Comparison of ENCODE assay signal across 26 cellular contexts in genomic region chr10:91054325-91054724, GRCh38.
DNase-seq lines count a peak whose midpoint lies in the region; ATAC-seq and TF ChIP-seq lines count a peak whose summit lies in the region.
"Had no signal": no experiment of that assay in that cellular context is flagged by ENCODE, and none has a peak within 500 bp of the region (broad histone marks: within the 10 kb centered on the region; RNA-seq: fewer than 3 reads in every experiment).

No MANE protein-coding gene starts in this region.

- CTCF ChIA-PET in activated naive CD4-positive, alpha-beta T cell treated with anti-CD3 and anti-CD28 coated beads for 36 hours (lab: Charles Lee): interaction anchor here (1.8 kb wide), 1 partner anchor 11 kb away, joined by 4 read pairs; no protein-coding TSS in a partner anchor

- no peak overlapping the region for H2BK5ac ChIP-seq in mesendoderm (ENCODE audit: low read length)

- H3K36me3 Mint-ChIP-seq in activated naive CD4-positive, alpha-beta T cell treated with anti-CD3 and anti-CD28 coated beads for 36 hours (ENCODE audit: low read depth): no peaks in the 10 kb centered on the region
- H3K36me3 Mint-ChIP-seq: CD8-positive, alpha-beta memory T cell had no signal

- no peak overlapping the region for H3K4me3 ChIP-seq in brain microvascular endothelial cell (ENCODE audit: low read depth, low read length)
- H3K4me3 ChIP-seq in mesendoderm (ENCODE audit: low read length): no peak overlapping the region
- H3K4me3 ChIP-seq in gastrocnemius medialis: no peak overlapping the region
- H3K4me3 ChIP-seq: adrenal gland, cardiac muscle cell, lung, stomach, tibial nerve had no signal

- H3K4ac ChIP-seq in mesendoderm (ENCODE audit: low read depth, low read length): no peak overlapping the region

- DNase-seq in EH (ENCODE audit: low read depth) (peak; percentile 55), brain microvascular endothelial cell (peak; percentile 39), fibroblast of peridontal ligament (ENCODE audit: extremely low read depth) (peak; percentile 7), mesendoderm (peak; percentile 22), gastrocnemius medialis (no peak), NCI-H446 (lab: John Stamatoyannopoulos, UW) (no peak)
- no peak for DNase-seq in activated naive CD4-positive, alpha-beta T cell treated with anti-CD3 and anti-CD28 coated beads for 36 hours
- DNase-seq: activated T-cell treated with anti-CD3 and anti-CD28 coated beads, Interleukin-2, amount 50 U/mL, for 1 hour; adrenal gland; AML-193; CD8-positive, alpha-beta memory T cell; Kasumi-1; NCI-H1092; NCI-H2081; NCI-H226; NCI-H82; stimulated activated CD8-positive, alpha-beta memory T cell treated with anti-CD3 and anti-CD28 coated beads, Interleukin-4, amount 100 ng/mL, for 48 hours; stomach had no signal

- intact Hi-C loops in gastrocnemius medialis (cut with DNase I; ENCODE audit: low total_unique reads): no loop called here
- intact Hi-C loops in activated naive CD4-positive, alpha-beta T cell treated with anti-CD3 and anti-CD28 coated beads for 36 hours (cut with micrococcal nuclease): no loop called here

- H3K4me2 ChIP-seq in mesendoderm (ENCODE audit: low read length): no peak overlapping the region

- H4K8ac ChIP-seq in mesendoderm (ENCODE audit: low read depth, low read length): no peak overlapping the region

- H3K36me3 ChIP-seq in brain microvascular endothelial cell (replicated peaks): no peaks in the 10 kb centered on the region
- no peaks in the 10 kb centered on the region for H3K36me3 ChIP-seq in mesendoderm (ENCODE audit: control insufficient read depth, insufficient read depth, low read length)
- no peaks in the 10 kb centered on the region for H3K36me3 ChIP-seq in gastrocnemius medialis
- H3K36me3 ChIP-seq: adrenal gland, cardiac muscle cell, stomach, tibial nerve had no signal

- H4K5ac ChIP-seq in mesendoderm (ENCODE audit: low read length): no peak overlapping the region

- no peaks in the 10 kb centered on the region for H3K4me1 Mint-ChIP-seq in activated naive CD4-positive, alpha-beta T cell treated with anti-CD3 and anti-CD28 coated beads for 36 hours (ENCODE audit: low read depth)
- H3K4me1 Mint-ChIP-seq: CD8-positive, alpha-beta memory T cell had no signal

- H3K9me3 ChIP-seq in gastrocnemius medialis: no peaks in the 10 kb centered on the region
- H3K9me3 ChIP-seq: adrenal gland, stomach, tibial nerve had no signal

- H3K23ac ChIP-seq in mesendoderm (ENCODE audit: low read length): no peak overlapping the region

- H3K9me3 Mint-ChIP-seq in activated naive CD4-positive, alpha-beta T cell treated with anti-CD3 and anti-CD28 coated beads for 36 hours: no peaks in the 10 kb centered on the region
- H3K9me3 Mint-ChIP-seq: CD8-positive, alpha-beta memory T cell; dendritic cell treated with granulocyte-macrophage colony-stimulating factor and Interleukin-4, amounts not matched to agents 40 ng/mL and 50 ng/mL, for 4 days; T-helper 1 cell treated with Interleukin-12 subunit alpha and Interleukin-12 subunit beta and Interleukin-4 antibody, amounts not matched to agents 30 μg/mL and 1 μg/mL, for 36 hours had no signal

- no peaks in the 10 kb centered on the region for H3K27me3 Mint-ChIP-seq in activated naive CD4-positive, alpha-beta T cell treated with anti-CD3 and anti-CD28 coated beads for 36 hours (ENCODE audit: low read depth)
- H3K27me3 Mint-ChIP-seq: dendritic cell treated with granulocyte-macrophage colony-stimulating factor and Interleukin-4, amounts not matched to agents 40 ng/mL and 50 ng/mL, for 4 days had no signal

- H3K4me3 Mint-ChIP-seq in activated naive CD4-positive, alpha-beta T cell treated with anti-CD3 and anti-CD28 coated beads for 36 hours: no peak overlapping the region
- H3K4me3 Mint-ChIP-seq: CD8-positive, alpha-beta memory T cell; dendritic cell treated with granulocyte-macrophage colony-stimulating factor and Interleukin-4, amounts not matched to agents 40 ng/mL and 50 ng/mL, for 4 days; T-helper 1 cell treated with Interleukin-12 subunit alpha and Interleukin-12 subunit beta and Interleukin-4 antibody, amounts not matched to agents 30 μg/mL and 1 μg/mL, for 36 hours had no signal

- in situ Hi-C loops in brain microvascular endothelial cell (cut with HindIII; ENCODE audit: low pct_ligation_motif_present, low sequenced_read_pairs) (no loop called here), gastrocnemius medialis (cut with MboI; ENCODE audit: low sequenced_read_pairs in 4 of 4) (no loop called here)

- no peak overlapping the region for H3K56ac ChIP-seq in mesendoderm (ENCODE audit: low read length)

- TF ChIP-seq CTCF in brain microvascular endothelial cell (IDR thresholded peaks at IDR 0.05; ENCODE audit: low read depth, low read length, missing control alignments): no peak
- TF ChIP-seq CTCF in gastrocnemius medialis (IDR thresholded peaks at IDR 0.05 in 4 of 5, conservative IDR thresholded peaks at IDR 0.05 in 1 of 5): no peak

- no peak overlapping the region for H2AK5ac ChIP-seq in mesendoderm (ENCODE audit: low read length)

- H3K18ac ChIP-seq in mesendoderm (ENCODE audit: low read length): no peak overlapping the region

- H3K4me1 ChIP-seq in mesendoderm (ENCODE audit: control insufficient read depth, low read depth, low read length) (no peaks in the 10 kb centered on the region), gastrocnemius medialis (peaks cover 0 to 12% of the 10 kb centered on the region in 2 donors)
- H3K4me1 ChIP-seq: stomach had no signal

- H3K27me3 ChIP-seq in brain microvascular endothelial cell (replicated peaks): no peaks in the 10 kb centered on the region
- H3K27me3 ChIP-seq in mesendoderm (ENCODE audit: insufficient read depth, low read length, poor library complexity): no peaks in the 10 kb centered on the region
- H3K27me3 ChIP-seq in gastrocnemius medialis: no peaks in the 10 kb centered on the region
- H3K27me3 ChIP-seq: adrenal gland, cardiac muscle cell, stomach, tibial nerve had no signal

- H2BK15ac ChIP-seq in mesendoderm (replicated peaks; ENCODE audit: low read depth): no peak overlapping the region

- no peaks in the 10 kb centered on the region for H3K79me1 ChIP-seq in mesendoderm (ENCODE audit: low read length)

- no peaks in the 10 kb centered on the region for H3K79me2 ChIP-seq in mesendoderm (ENCODE audit: control insufficient read depth, insufficient read depth, low read length)

- ATAC-seq in gastrocnemius medialis (no peak), HG03442 (IDR thresholded peaks at IDR 0.05; ENCODE audit: unreplicated experiment) (no peak)

- H3K27ac ChIP-seq in brain microvascular endothelial cell (no peak overlapping the region), mesendoderm (ENCODE audit: low read depth, low read length) (no peak overlapping the region), gastrocnemius medialis (no peak overlapping the region)
- H3K27ac ChIP-seq: adrenal gland, cardiac muscle cell, RWPE1, stomach had no signal

- H3K9ac ChIP-seq in mesendoderm (ENCODE audit: low read length): no peak overlapping the region

- TF ChIP-seq POLR2A in gastrocnemius medialis (IDR thresholded peaks at IDR 0.05): no peak

- H2BK120ac ChIP-seq in mesendoderm (ENCODE audit: low read depth, low read length): no peak overlapping the region

- no CpG with 5 or more reads among the region's 2 CpGs for WGBS in mesendoderm (ENCODE audit: extremely low coverage, insufficient coverage, low lambda C conversion rate)

- H3K27ac Mint-ChIP-seq in activated naive CD4-positive, alpha-beta T cell treated with anti-CD3 and anti-CD28 coated beads for 36 hours: no peak overlapping the region
- H3K27ac Mint-ChIP-seq: CD8-positive, alpha-beta memory T cell; dendritic cell treated with granulocyte-macrophage colony-stimulating factor and Interleukin-4, amounts not matched to agents 40 ng/mL and 50 ng/mL, for 4 days; progenitor cell of endocrine pancreas; T-helper 1 cell treated with Interleukin-12 subunit alpha and Interleukin-12 subunit beta and Interleukin-4 antibody, amounts not matched to agents 30 μg/mL and 1 μg/mL, for 36 hours had no signal

Comparison
In these comparisons a context has a peak if more than half of its experiments do, and no peak if none do; other contexts are left out.
1. DNase-seq: peak in EH (single experiment), brain microvascular endothelial cell (single experiment), fibroblast of peridontal ligament (single experiment) and mesendoderm (single experiment); none in gastrocnemius medialis (0 of 2), NCI-H446 (0 of 2) and activated naive CD4-positive, alpha-beta T cell treated with anti-CD3 and anti-CD28 coated beads for 36 hours (single experiment).